Comparison of ENCODE assay signal across 7 cellular contexts in genomic region chr19:35882074-35882832, GRCh38. TPM values are rescaled to one million over a fixed set of nuclear protein-coding genes. Genes with fewer than 3 reads are reported as not detected.
DNase-seq lines count a peak whose midpoint lies in the region; ATAC-seq, FAIRE-seq and TF ChIP-seq lines count a peak whose summit lies in the region.

No MANE protein-coding gene starts in this region.

- no peak overlapping the region for H3K27ac ChIP-seq in keratinocyte (ENCODE audit: control insufficient read depth, insufficient read depth, low read length)
- H3K27ac ChIP-seq in testis: no peak overlapping the region

- WGBS in testis, 2 donors: 44 to 52% methylated on average over 8 of the region's 8 CpGs

- DNase-seq in DMS79 (lab: John Stamatoyannopoulos, UW) (peak; percentile 31), HPDE6-E6E7 (ENCODE audit: extremely low spot score) (peak; percentile 48), NCI-H748 (lab: John Stamatoyannopoulos, UW; ENCODE audit: unreplicated experiment) (peak; percentile 75), keratinocyte (ENCODE audit: low read depth, low spot score) (no peak), testis (peak; percentile 41)

- peak overlapping the region in 4 of 5 experiments; percentile 37 to 73 (median 62) for H3K4me3 Mint-ChIP-seq in brain

- peaks cover 4% of the 10 kb centered on the region for H3K27me3 Mint-ChIP-seq in brain

- H3K9me3 ChIP-seq in keratinocyte (ENCODE audit: control insufficient read depth, low read depth, low read length) (no peaks in the 10 kb centered on the region), testis (no peaks in the 10 kb centered on the region)

- H3K27ac Mint-ChIP-seq in brain: peak overlapping the region; percentile 34 to 91 (median 57)

- H3K4me1 ChIP-seq in keratinocyte (ENCODE audit: control insufficient read depth, extremely low read depth, insufficient read depth, low read length) (no peaks in the 10 kb centered on the region), testis (no peaks in the 10 kb centered on the region)

- H3K4me2 ChIP-seq in keratinocyte (ENCODE audit: control insufficient read depth, extremely low read depth, insufficient read depth, low read depth, low read length): no peak overlapping the region

- no peaks in the 10 kb centered on the region for H3K9me3 Mint-ChIP-seq in brain

- no peak for ATAC-seq in HG03354 (IDR thresholded peaks at IDR 0.05; ENCODE audit: poor library complexity, severe bottlenecking, unreplicated experiment)

- intact Hi-C loops in testis (cut with DNase I; ENCODE audit: low total_unique reads): no loop called here

- H3K9ac ChIP-seq in keratinocyte (ENCODE audit: control insufficient read depth, extremely low read depth, insufficient read depth, low read length): no peak overlapping the region

- FAIRE-seq in keratinocyte (lab: Jason Lieb, UNC): no peak

- H3K4me3 ChIP-seq in keratinocyte (ENCODE audit: control insufficient read depth in 2 of 3, extremely low read depth in 1 of 3, insufficient read depth in 2 of 3, low read depth in 1 of 3, low read length in 3 of 3): no peak overlapping the region
- no peak overlapping the region for H3K4me3 ChIP-seq in testis

- no peak for TF ChIP-seq POLR2A in testis (IDR thresholded peaks at IDR 0.05)

- peak; percentile 69 to 76 for TF ChIP-seq CTCF in brain (conservative IDR thresholded peaks at IDR 0.05)
- peak; percentile 16 to 33 (median 32) for TF ChIP-seq CTCF in keratinocyte (optimal IDR thresholded peaks at IDR 0.05 in 1 of 3, IDR thresholded peaks at IDR 0.05 in 1 of 3, conservative IDR thresholded peaks at IDR 0.05 in 1 of 3; ENCODE audit: extremely low read depth in 1 of 3, insufficient read depth in 2 of 3, low read length in 3 of 3)
- peak in 2 of 3 experiments; percentile 24 to 45 for TF ChIP-seq CTCF in testis (IDR thresholded peaks at IDR 0.05)

- H3K4me1 Mint-ChIP-seq in brain: peaks cover 18% of the 10 kb centered on the region

- peaks cover 7% of the 10 kb centered on the region for H3K27me3 ChIP-seq in keratinocyte (ENCODE audit: control insufficient read depth, extremely low read depth, insufficient read depth, low read length)
- H3K27me3 ChIP-seq in testis: no peaks in the 10 kb centered on the region

- dilution Hi-C loops in keratinocyte (cut with MboI; ENCODE audit: extremely low pct_ligation_motif_present, low sequenced_read_pairs): no loop called here

- no peaks in the 10 kb centered on the region for H3K9me1 ChIP-seq in keratinocyte (ENCODE audit: control insufficient read depth, extremely low read depth, insufficient read depth, low read length)

- peaks cover 2% of the 10 kb centered on the region for H4K20me1 ChIP-seq in keratinocyte (ENCODE audit: control insufficient read depth, extremely low read depth, insufficient read depth, low read length)

- H2AFZ ChIP-seq in keratinocyte (ENCODE audit: control insufficient read depth, low read length): no peak overlapping the region

- peaks cover 22% of the 10 kb centered on the region for H3K36me3 Mint-ChIP-seq in brain

- H3K79me2 ChIP-seq in keratinocyte (ENCODE audit: control insufficient read depth, insufficient read depth, low read length): no peaks in the 10 kb centered on the region

- H3K36me3 ChIP-seq in keratinocyte (ENCODE audit: control insufficient read depth in 2 of 2, extremely low read depth in 1 of 2, insufficient read depth in 2 of 2, low read length in 2 of 2): peaks cover 0 to 5% of the 10 kb centered on the region in 2 experiments
- no peaks in the 10 kb centered on the region for H3K36me3 ChIP-seq in testis (ENCODE audit: low read depth, missing control alignments)

RNA-seq across cellular contexts. Expression of gene APLP1, which starts 13.9 kb away (rescaled TPM):
- polyA plus RNA-seq in brain (ENCODE audit: insufficient read depth, low read depth, low replicate concordance) (1,677 TPM), keratinocyte (0.50 to 0.95 TPM (median 0.66 TPM) in 3 replicates), testis (ENCODE audit: insufficient read depth, low read depth, low replicate concordance) (37.9 TPM)
- polyA plus RNA-seq in keratinocyte (2011; ENCODE audit: low read depth): not detected
- 0.23 and 0.26 TPM in 2 replicates for polyA plus RNA-seq in keratinocyte (2011; cell fraction: cytosol; rRNA removed)
- 0.68 and 1.3 TPM in 2 replicates for polyA plus RNA-seq in keratinocyte (2011; cell fraction: nucleus; rRNA removed)
- polyA plus RNA-seq in keratinocyte (2012; ENCODE audit: low replicate concordance): 0.35 and 0.56 TPM in 2 replicates
- 0.32 to 2.8 TPM (median 0.53 TPM) in 3 replicates for polyA minus RNA-seq in keratinocyte
- polyA minus RNA-seq in keratinocyte (2011; cell fraction: cytosol; rRNA and poly(A)+ RNA removed): not detected
- 0.42 and 1.1 TPM in 2 replicates for polyA minus RNA-seq in keratinocyte (2011; cell fraction: nucleus; rRNA and poly(A)+ RNA removed)
- total RNA-seq in testis: 10 to 100 TPM; 45.7 to 54.3 TPM

RNA-seq across cellular contexts. Expression of gene NFKBID, which starts 18.1 kb away (rescaled TPM):
- 1.1 TPM for polyA plus RNA-seq in brain (ENCODE audit: insufficient read depth, low read depth, low replicate concordance)
- 3.9 to 6.0 TPM (median 5.0 TPM) in 3 replicates for polyA plus RNA-seq in keratinocyte
- 0.82 TPM for polyA plus RNA-seq in keratinocyte (2011; ENCODE audit: low read depth)
- polyA plus RNA-seq in keratinocyte (2011; cell fraction: cytosol; rRNA removed): 1.2 and 3.4 TPM in 2 replicates
- polyA plus RNA-seq in keratinocyte (2011; cell fraction: nucleus; rRNA removed): 20.2 and 25.4 TPM in 2 replicates
- polyA plus RNA-seq in keratinocyte (2012; ENCODE audit: low replicate concordance): 3.1 and 6.2 TPM in 2 replicates
- polyA minus RNA-seq in keratinocyte: 3.1 to 7.2 TPM (median 4.7 TPM) in 3 replicates
- polyA minus RNA-seq in keratinocyte (2011; cell fraction: cytosol; rRNA and poly(A)+ RNA removed): 6.7 TPM
- polyA minus RNA-seq in keratinocyte (2011; cell fraction: nucleus; rRNA and poly(A)+ RNA removed): 5.9 and 7.9 TPM in 2 replicates
- 1 to 10 TPM; 3.8 to 6.0 TPM for total RNA-seq in testis
- 2.8 TPM for polyA plus RNA-seq in testis (ENCODE audit: insufficient read depth, low read depth, low replicate concordance)

RNA-seq across cellular contexts. Expression of gene HCST, which starts 20.1 kb away (rescaled TPM):
- polyA plus RNA-seq in brain (ENCODE audit: insufficient read depth, low read depth, low replicate concordance) (13.3 TPM), keratinocyte (0.19 to 0.30 TPM (median 0.25 TPM) in 3 replicates), testis (ENCODE audit: insufficient read depth, low read depth, low replicate concordance) (16.8 TPM)
- polyA plus RNA-seq in keratinocyte (2011; ENCODE audit: low read depth): not detected
- 0.36 TPM in 1 of 2 replicates, not detected in the other for polyA plus RNA-seq in keratinocyte (2011; cell fraction: cytosol; rRNA removed)
- 0.25 and 0.43 TPM in 2 replicates for polyA plus RNA-seq in keratinocyte (2011; cell fraction: nucleus; rRNA removed)
- not detected in 2 replicates for polyA plus RNA-seq in keratinocyte (2012; ENCODE audit: low replicate concordance)
- not detected in 3 replicates for polyA minus RNA-seq in keratinocyte
- polyA minus RNA-seq in keratinocyte (2011; cell fraction: cytosol; rRNA and poly(A)+ RNA removed): 3.6 TPM
- polyA minus RNA-seq in keratinocyte (2011; cell fraction: nucleus; rRNA and poly(A)+ RNA removed): not detected in 2 replicates
- 1 to 10 TPM in 1 of 2 donors, under 1 TPM in 1; 0.87 to 3.5 TPM for total RNA-seq in testis

RNA-seq across cellular contexts. Expression of gene KIRREL2, which starts 25.5 kb away (rescaled TPM):
- polyA plus RNA-seq in brain (ENCODE audit: insufficient read depth, low read depth, low replicate concordance): 0.59 TPM
- polyA plus RNA-seq in keratinocyte: 0.02 TPM in 1 of 3 replicates, not detected in the others
- not detected for polyA plus RNA-seq in keratinocyte (2011; ENCODE audit: low read depth)
- polyA plus RNA-seq in keratinocyte (2011; cell fraction: cytosol; rRNA removed): not detected in 2 replicates
- polyA plus RNA-seq in keratinocyte (2011; cell fraction: nucleus; rRNA removed): 0.05 TPM in 1 of 2 replicates, not detected in the other
- 0.03 TPM in 1 of 2 replicates, not detected in the other for polyA plus RNA-seq in keratinocyte (2012; ENCODE audit: low replicate concordance)
- not detected in 3 replicates for polyA minus RNA-seq in keratinocyte
- not detected for polyA minus RNA-seq in keratinocyte (2011; cell fraction: cytosol; rRNA and poly(A)+ RNA removed)
- not detected in 2 replicates for polyA minus RNA-seq in keratinocyte (2011; cell fraction: nucleus; rRNA and poly(A)+ RNA removed)
- total RNA-seq in testis: under 1 TPM; 0.56 to 0.87 TPM
- 0.84 TPM for polyA plus RNA-seq in testis (ENCODE audit: insufficient read depth, low read depth, low replicate concordance)

RNA-seq across cellular contexts. Expression of gene TYROBP, which starts 25.8 kb away (rescaled TPM):
- 45.3 TPM for polyA plus RNA-seq in brain (ENCODE audit: insufficient read depth, low read depth, low replicate concordance)
- not detected in 3 replicates for polyA plus RNA-seq in keratinocyte
- not detected for polyA plus RNA-seq in keratinocyte (2011; ENCODE audit: low read depth)
- not detected in 2 replicates for polyA plus RNA-seq in keratinocyte (2011; cell fraction: cytosol; rRNA removed)
- not detected in 2 replicates for polyA plus RNA-seq in keratinocyte (2011; cell fraction: nucleus; rRNA removed)
- polyA plus RNA-seq in keratinocyte (2012; ENCODE audit: low replicate concordance): not detected in 2 replicates
- not detected in 3 replicates for polyA minus RNA-seq in keratinocyte
- polyA minus RNA-seq in keratinocyte (2011; cell fraction: cytosol; rRNA and poly(A)+ RNA removed): not detected
- polyA minus RNA-seq in keratinocyte (2011; cell fraction: nucleus; rRNA and poly(A)+ RNA removed): not detected in 2 replicates
- total RNA-seq in testis: 10 to 100 TPM in 1 of 2 donors, 1 to 10 TPM in 1; 2.9 to 21.7 TPM
- 77.5 TPM for polyA plus RNA-seq in testis (ENCODE audit: insufficient read depth, low read depth, low replicate concordance)

Comparison
In these comparisons a context has a peak if more than half of its experiments do, and no peak if none do; other contexts are left out.
1. RNA of gene APLP1, which starts 13.9 kb away (polyA plus RNA-seq): 1,677 TPM in brain (single experiment); 37.9 TPM in testis (single experiment) and 0.23 to 1.3 TPM in keratinocyte; every median in the first group is over 10 times any median in the second.
2. RNA of gene HCST, which starts 20.1 kb away (polyA plus RNA-seq): 16.8 TPM in testis (single experiment) and 13.3 TPM in brain (single experiment); 0.19 to 0.43 TPM in keratinocyte; every median in the first group is over 10 times any median in the second.
3. Peak in every context shown above with its lines, with median percentiles within 50 percentile points of each other: CTCF ChIP-seq.